17 cellular contexts compared by ENCODE assay signal in genomic region chrX:118271770-118272169, GRCh38.
DNase-seq lines count a peak whose midpoint lies in the region; ATAC-seq and TF ChIP-seq lines count a peak whose summit lies in the region.
"Had no signal": no experiment of that assay in that cellular context is flagged by ENCODE, and none has a peak within 500 bp of the region (broad histone marks: within the 10 kb centered on the region; RNA-seq: fewer than 3 reads in every experiment).

No MANE protein-coding gene starts in this region.

- H3K27ac ChIP-seq in neural cell (ENCODE audit: low read length) (no peak overlapping the region), aorta (ENCODE audit: low read depth in 1 of 2, low read length in 2 of 2) (no peak overlapping the region)
- H3K27ac ChIP-seq: HL-60, spleen, stomach had no signal

- ATAC-seq in aorta (ENCODE audit: low FRiP score): no peak
- ATAC-seq: Right ventricle myocardium inferior had no signal

- H3K4me1 ChIP-seq in HAP-1: peaks cover 11% of the 10 kb centered on the region
- H3K4me1 ChIP-seq in aorta (ENCODE audit: control insufficient read depth in 1 of 2, insufficient read depth in 2 of 2, low read length in 2 of 2): no peaks in the 10 kb centered on the region
- H3K4me1 ChIP-seq: spleen, stomach had no signal

- H3K9ac ChIP-seq in neural cell (ENCODE audit: low read length): no peak overlapping the region

- H2AFZ ChIP-seq in neural cell (ENCODE audit: low read depth, low read length): no peak overlapping the region

- no peaks in the 10 kb centered on the region for H3K79me2 ChIP-seq in neural cell (replicated peaks; ENCODE audit: insufficient read depth, low read length)

- H3K9me2 ChIP-seq in neural cell (ENCODE audit: insufficient read depth, low read length): no peaks in the 10 kb centered on the region

- H3K4me3 ChIP-seq in HAP-1 (no peak overlapping the region), cardiac fibroblast (replicated peaks in 1 of 2; ENCODE audit: low read depth in 2 of 2, low read length in 2 of 2) (no peak overlapping the region), neural cell (ENCODE audit: low read length) (no peak overlapping the region), aorta (ENCODE audit: low read length in 2 of 2) (no peak overlapping the region)
- H3K4me3 ChIP-seq: spleen, stomach had no signal

- no peak for TF ChIP-seq RAD21 in neural cell (conservative IDR thresholded peaks at IDR 0.05)

- WGBS in aorta, 2 donors: 56 to 73% methylated on average over 3 of the region's 3 CpGs

- DNase-seq in HAP-1 (ENCODE audit: low spot score in 2 of 2) (peak; percentile 32 to 89), NCI-H82 (lab: John Stamatoyannopoulos, UW) (peak; percentile 97), cardiac fibroblast (ENCODE audit: low read depth in 2 of 2) (peak; percentile 4 to 74), aorta (no peak), 8988T (no peak), NCI-H1694 treated with DMSO at 0.1 percent for 48 hours (lab: John Stamatoyannopoulos, UW) (no peak), C1 segment of cervical spinal cord (lab: John Stamatoyannopoulos, UW) (no peak)
- DNase-seq: activated T-cell treated with anti-CD3 and anti-CD28 coated beads, Interleukin-2, amount 50 U/mL, for 48 hours; CD4-positive, CD25-positive, alpha-beta regulatory T cell; HFFc6; NK-92 treated with Interleukin-12 subunit alpha and Interleukin-12 subunit beta, amount 100 ng/mL, for 24 hours; spleen; stomach; T1000 had no signal

- H3K36me3 ChIP-seq in HAP-1 (replicated peaks) (no peaks in the 10 kb centered on the region), neural cell (ENCODE audit: insufficient read depth, low read length) (no peaks in the 10 kb centered on the region), aorta (ENCODE audit: control insufficient read depth in 1 of 2, insufficient read depth in 2 of 2, low read length in 1 of 2) (no peaks in the 10 kb centered on the region)
- H3K36me3 ChIP-seq: spleen, stomach had no signal

- H4K20me1 ChIP-seq in neural cell (ENCODE audit: insufficient read depth): no peaks in the 10 kb centered on the region

- H3K27me3 ChIP-seq in HAP-1 (ENCODE audit: low read depth) (no peaks in the 10 kb centered on the region), neural cell (ENCODE audit: insufficient read depth, low read depth, low read length) (no peaks in the 10 kb centered on the region), aorta (ENCODE audit: control insufficient read depth in 1 of 2, insufficient read depth in 2 of 2, low read length in 1 of 2) (no peaks in the 10 kb centered on the region)
- H3K27me3 ChIP-seq: spleen, stomach had no signal

- in situ Hi-C loops in HAP-1 (cut with MboI; ENCODE audit: low sequenced_read_pairs): loop anchor here (25.0 kb wide), 1 partner anchor 634 kb away; no protein-coding TSS in a partner anchor

- peak; percentile 13 for TF ChIP-seq EP300 in neural cell (conservative IDR thresholded peaks at IDR 0.05; ENCODE audit: poor library complexity, severe bottlenecking)

- no peak overlapping the region for H3K4me2 ChIP-seq in neural cell (ENCODE audit: low read length)

- H3K9me3 ChIP-seq in HAP-1 (no peaks in the 10 kb centered on the region), neural cell (ENCODE audit: low read length) (no peaks in the 10 kb centered on the region), aorta (ENCODE audit: control insufficient read depth, low read length) (no peaks in the 10 kb centered on the region)
- H3K9me3 ChIP-seq: spleen, stomach had no signal

- intact Hi-C loops in aorta (cut with DNase I): no loop called here

- H3F3A ChIP-seq in neural cell (ENCODE audit: insufficient read depth, low read length, poor library complexity, severe bottlenecking): no peaks in the 10 kb centered on the region

- TF ChIP-seq CTCF in cardiac fibroblast (IDR thresholded peaks at IDR 0.05; ENCODE audit: low read depth, low read length): no peak
- TF ChIP-seq CTCF in neural cell (IDR thresholded peaks at IDR 0.05; ENCODE audit: poor library complexity, severe bottlenecking): no peak

TF ChIP-seq in neural cell, 6 proteins besides CTCF, POLR2A, EP300 and RAD21:
- TF ChIP-seq TAF1 (IDR thresholded peaks at IDR 0.05; ENCODE audit: low read depth): no peak
- peak; percentile 50 for TF ChIP-seq POLR2AphosphoS5 (IDR thresholded peaks at IDR 0.05)

Comparison
In these comparisons a context has a peak if more than half of its experiments do, and no peak if none do; other contexts are left out.
1. DNase-seq: peak in HAP-1 (2 of 2), NCI-H82 (single experiment) and cardiac fibroblast (2 of 2); none in aorta (0 of 2), 8988T (single experiment), NCI-H1694 treated with DMSO at 0.1 percent for 48 hours (single experiment) and C1 segment of cervical spinal cord (0 of 14).